In genomic region chr6:158770948-158771347, GRCh38 we compare ENCODE assay signal across 17 cellular contexts. TPM values are rescaled to one million over a fixed set of nuclear protein-coding genes. Genes with fewer than 3 reads are reported as not detected.
A peak's percentile ranks its signal among the peaks of the same experiment; 100 is the strongest.
DNase-seq lines count a peak whose midpoint lies in the region; ATAC-seq, FAIRE-seq and TF ChIP-seq lines count a peak whose summit lies in the region.
"Had no signal": no experiment of that assay in that cellular context is flagged by ENCODE, and none has a peak within 500 bp of the region (broad histone marks: within the 10 kb centered on the region; RNA-seq: fewer than 3 reads in every experiment).

No MANE protein-coding gene starts in this region.

- H3K79me2 ChIP-seq in astrocyte (ENCODE audit: insufficient read depth, low read length): peaks cover 2% of the 10 kb centered on the region

- H3K36me3 ChIP-seq in astrocyte (ENCODE audit: insufficient read depth, low read length) (peaks cover 53% of the 10 kb centered on the region), WERI-Rb-1 (peaks cover 98% of the 10 kb centered on the region)

- no peaks in the 10 kb centered on the region for H3K9me3 Mint-ChIP-seq in activated naive CD4-positive, alpha-beta T cell treated with anti-CD3 and anti-CD28 coated beads, Interleukin-2, amount 10 ng/mL, durations not matched to agents 7 days and 5 days
- no peaks in the 10 kb centered on the region for H3K9me3 Mint-ChIP-seq in astrocyte (ENCODE audit: unreplicated experiment)
- no peaks in the 10 kb centered on the region for H3K9me3 Mint-ChIP-seq in immature natural killer cell
- H3K9me3 Mint-ChIP-seq in type B pancreatic cell: no peaks in the 10 kb centered on the region

- H3K36me3 Mint-ChIP-seq in activated naive CD4-positive, alpha-beta T cell treated with anti-CD3 and anti-CD28 coated beads, Interleukin-2, amount 10 ng/mL, durations not matched to agents 7 days and 5 days: peaks cover 80% of the 10 kb centered on the region
- H3K36me3 Mint-ChIP-seq in astrocyte (ENCODE audit: low read depth, unreplicated experiment) (peaks cover 41% of the 10 kb centered on the region), immature natural killer cell (peaks cover 17 to 72% (median 17%) of the 10 kb centered on the region in 3 donors), type B pancreatic cell (peaks cover 66% of the 10 kb centered on the region)

- H4K20me1 ChIP-seq in astrocyte (ENCODE audit: insufficient read depth, low read length): peaks cover 15% of the 10 kb centered on the region

- H3K27me3 ChIP-seq in astrocyte (ENCODE audit: insufficient read depth, low read length) (no peaks in the 10 kb centered on the region), WERI-Rb-1 (ENCODE audit: insufficient read depth, low read depth, severe bottlenecking) (no peaks in the 10 kb centered on the region)
- H3K27me3 ChIP-seq: brain microvascular endothelial cell, esophagus muscularis mucosa had no signal

- peak overlapping the region; percentile 81 for H3K27ac Mint-ChIP-seq in activated naive CD4-positive, alpha-beta T cell treated with anti-CD3 and anti-CD28 coated beads, Interleukin-2, amount 10 ng/mL, durations not matched to agents 7 days and 5 days
- H3K27ac Mint-ChIP-seq in astrocyte (ENCODE audit: unreplicated experiment) (peak overlapping the region; percentile 48), immature natural killer cell (peak overlapping the region; percentile 70 to 90 (median 86)), type B pancreatic cell (peak overlapping the region; percentile 79)

- H3K9me3 ChIP-seq in astrocyte (ENCODE audit: insufficient read depth, low read depth, low read length) (no peaks in the 10 kb centered on the region), WERI-Rb-1 (ENCODE audit: severe bottlenecking) (no peaks in the 10 kb centered on the region)
- H3K9me3 ChIP-seq: esophagus muscularis mucosa had no signal

- no peak overlapping the region for H2AFZ ChIP-seq in astrocyte (ENCODE audit: low read depth, low read length)

- no peak overlapping the region for H3K4me3 Mint-ChIP-seq in activated naive CD4-positive, alpha-beta T cell treated with anti-CD3 and anti-CD28 coated beads, Interleukin-2, amount 10 ng/mL, durations not matched to agents 7 days and 5 days
- H3K4me3 Mint-ChIP-seq in astrocyte (ENCODE audit: unreplicated experiment) (no peak overlapping the region), immature natural killer cell (no peak overlapping the region), type B pancreatic cell (no peak overlapping the region)

- no peak overlapping the region for H3K4me2 ChIP-seq in astrocyte (ENCODE audit: low read length)

- CTCF ChIA-PET in activated naive CD4-positive, alpha-beta T cell treated with anti-CD3 and anti-CD28 coated beads, Interleukin-2, amount 10 ng/mL, durations not matched to agents 7 days and 5 days (lab: Charles Lee): interaction anchor here (1.1 to 1.8 kb wide), 4 partner anchors 12 to 200 kb away, joined by 3 to 5 read pairs (median 3); no protein-coding TSS in a partner anchor

- H3K4me1 ChIP-seq in astrocyte (ENCODE audit: insufficient read depth, low read length): peaks cover 10% of the 10 kb centered on the region

- no peak for ATAC-seq in GM21526 (IDR thresholded peaks at IDR 0.05; ENCODE audit: low FRiP score, unreplicated experiment)

- no peaks in the 10 kb centered on the region for H3K27me3 Mint-ChIP-seq in activated naive CD4-positive, alpha-beta T cell treated with anti-CD3 and anti-CD28 coated beads, Interleukin-2, amount 10 ng/mL, durations not matched to agents 7 days and 5 days
- H3K27me3 Mint-ChIP-seq in astrocyte (ENCODE audit: low read depth, unreplicated experiment) (no peaks in the 10 kb centered on the region), immature natural killer cell (ENCODE audit: low read depth in 3 of 3) (peaks cover 26 to 34% (median 26%) of the 10 kb centered on the region in 3 donors), type B pancreatic cell (no peaks in the 10 kb centered on the region)

- no peak overlapping the region for H3K27ac ChIP-seq in astrocyte (ENCODE audit: low read depth, low read length)
- no peak overlapping the region for H3K27ac ChIP-seq in WERI-Rb-1
- H3K27ac ChIP-seq: brain microvascular endothelial cell, SK-N-MC had no signal

- H3K9ac ChIP-seq in astrocyte (ENCODE audit: low read length): no peak overlapping the region

- H3K4me1 Mint-ChIP-seq in activated naive CD4-positive, alpha-beta T cell treated with anti-CD3 and anti-CD28 coated beads, Interleukin-2, amount 10 ng/mL, durations not matched to agents 7 days and 5 days: peaks cover 42% of the 10 kb centered on the region
- peaks cover 2% of the 10 kb centered on the region for H3K4me1 Mint-ChIP-seq in astrocyte (ENCODE audit: low read depth, unreplicated experiment)
- peaks cover 41 to 43% of the 10 kb centered on the region in 2 donors for H3K4me1 Mint-ChIP-seq in immature natural killer cell
- H3K4me1 Mint-ChIP-seq in type B pancreatic cell (ENCODE audit: unreplicated experiment): peaks cover 23% of the 10 kb centered on the region

- TF ChIP-seq CTCF in astrocyte (IDR thresholded peaks at IDR 0.05; ENCODE audit: insufficient read depth, low read depth, low read length) (no peak), type B pancreatic cell (conservative IDR thresholded peaks at IDR 0.05) (no peak), WERI-Rb-1 (IDR thresholded peaks at IDR 0.05; ENCODE audit: low read depth, low read length) (no peak)

- H3K4me3 ChIP-seq in astrocyte (ENCODE audit: insufficient read depth, low read depth, low read length) (no peak overlapping the region), WERI-Rb-1 (ENCODE audit: low read depth, low read length) (no peak overlapping the region)
- H3K4me3 ChIP-seq: esophagus muscularis mucosa, SK-N-MC had no signal

- no peak for FAIRE-seq in astrocyte (lab: Jason Lieb, UNC)
- FAIRE-seq: islet of Langerhans had no signal

- DNase-seq in activated naive CD4-positive, alpha-beta T cell treated with anti-CD3 and anti-CD28 coated beads, Interleukin-2, amount 10 ng/mL, durations not matched to agents 7 days and 5 days: no peak
- no peak for DNase-seq in activated naive CD4-positive, alpha-beta T cell treated with Interleukin-2 at 50 U/mL for 16 hours
- DNase-seq in astrocyte (ENCODE audit: low read depth) (no peak), immature natural killer cell (no peak), type B pancreatic cell (ENCODE audit: extremely low spot score, unreplicated experiment) (no peak), SIG-M5 treated with dmso at 0.1 percent for 504 hours (lab: John Stamatoyannopoulos, UW; ENCODE audit: unreplicated experiment) (no peak), WERI-Rb-1 (no peak)
- DNase-seq: activated CD4-positive, alpha-beta T cell treated with anti-CD3 and anti-CD28 coated beads, Interleukin-2, amount 50 U/mL, for 48 hours; AML-193; brain microvascular endothelial cell; Karpas-422; NCI-H526; stimulated activated CD4-positive, alpha-beta T cell treated with anti-CD3 and anti-CD28 coated beads, Interleukin-1b, Interleukin-23, amount 100 ng/mL, for 48 hours had no signal

RNA-seq across cellular contexts. Expression of gene EZR, which starts 48.2 kb away (rescaled TPM):
- 171 and 254 TPM in 2 replicates for total RNA-seq in astrocyte
- polyA plus RNA-seq in immature natural killer cell: 100 to 1,000 TPM; 129 to 153 (median 139) TPM
- total RNA-seq in type B pancreatic cell (ENCODE audit: low replicate concordance): 166 and 349 TPM in 2 replicates
